Comparison of ENCODE assay signal across 28 cellular contexts in the genomic region with DNA sequence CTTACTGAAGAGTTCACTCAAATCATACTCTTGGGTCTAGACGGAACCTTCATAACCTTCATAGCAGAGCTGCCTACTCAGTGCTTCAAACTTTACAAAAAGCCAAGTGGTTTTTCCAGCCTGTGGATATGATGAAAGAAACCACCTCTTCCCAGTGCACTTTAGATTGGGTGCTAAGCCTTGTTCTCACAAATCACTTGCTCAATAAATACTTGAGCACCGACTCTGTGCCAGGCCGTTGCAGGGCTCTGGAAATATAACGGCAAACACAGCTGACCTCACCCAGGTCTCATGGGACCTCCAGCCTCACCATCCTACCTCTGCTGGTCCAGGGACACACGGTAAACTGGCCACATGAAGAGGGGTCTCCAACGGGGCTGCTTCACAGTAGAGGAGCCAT. TPM values are rescaled to one million over a fixed set of nuclear protein-coding genes. Genes with fewer than 3 reads are reported as not detected.
DNase-seq lines count a peak whose midpoint lies in the region; ATAC-seq and TF ChIP-seq lines count a peak whose summit lies in the region.
"Had no signal": no experiment of that assay in that cellular context is flagged by ENCODE, and none has a peak within 500 bp of the region (broad histone marks: within the 10 kb centered on the region; RNA-seq: fewer than 3 reads in every experiment).

No MANE protein-coding gene starts in this region.

- H3K4me2 ChIP-seq in smooth muscle cell: peak overlapping the region; percentile 31
- H3K4me2 ChIP-seq: GM23338, SK-N-SH had no signal

- ATAC-seq in left ventricle myocardium superior (no peak), HG02642 (IDR thresholded peaks at IDR 0.05; ENCODE audit: poor library complexity, unreplicated experiment) (no peak)
- ATAC-seq: GM23338, HepG2, left lobe of liver had no signal

- DNase-seq in left ventricle myocardium inferior (no peak), left ventricle myocardium superior (no peak), smooth muscle cell (lab: John Stamatoyannopoulos, UW; ENCODE audit: unreplicated experiment) (no peak), anterior cingulate cortex (lab: John Stamatoyannopoulos, UW) (no peak), NCI-H446 (lab: John Stamatoyannopoulos, UW) (no peak), hepatic stellate cell (ENCODE audit: low spot score) (no peak)
- DNase-seq: activated B cell treated with CpG ODN at 0.5 μM for 24 hours; activated CD4-positive, alpha-beta T cell treated with anti-CD3 and anti-CD28 coated beads, Interleukin-2, amount 50 U/mL, for 1 hour; activated effector memory CD4-positive, alpha-beta T cell treated with anti-CD3 and anti-CD28 coated beads, Interleukin-2, amount 50 U/mL, for 16 hours; activated T-cell treated with anti-CD3 and anti-CD28 coated beads, Interleukin-2, amount 50 U/mL, for 24 hours; CD4-positive, CD25-positive, alpha-beta regulatory T cell; foreskin melanocyte; Karpas-422; NCI-H1417; NCI-H526; OCI-M1; retina; SK-N-SH; stimulated activated CD8-positive, alpha-beta memory T cell treated with anti-CD3 and anti-CD28 coated beads, Interleukin-4, amount 100 ng/mL, for 48 hours had no signal

- no peak overlapping the region for H2AFZ ChIP-seq in smooth muscle cell (ENCODE audit: low read depth)
- H2AFZ ChIP-seq: GM23338 had no signal

- H4K20me1 ChIP-seq in smooth muscle cell (ENCODE audit: low read depth): no peaks in the 10 kb centered on the region

- H3K79me2 ChIP-seq in smooth muscle cell (ENCODE audit: low read depth): no peaks in the 10 kb centered on the region

- peaks cover 20% of the 10 kb centered on the region for H3F3A ChIP-seq in smooth muscle cell (ENCODE audit: low read depth)

- H3K36me3 ChIP-seq in left ventricle myocardium inferior: no peaks in the 10 kb centered on the region
- no peaks in the 10 kb centered on the region for H3K36me3 ChIP-seq in muscle layer of colon (ENCODE audit: insufficient read depth, low read length)
- H3K36me3 ChIP-seq in smooth muscle cell (ENCODE audit: low read depth): no peaks in the 10 kb centered on the region
- H3K36me3 ChIP-seq: esophagus muscularis mucosa, tibial artery had no signal

- H3K27ac ChIP-seq in left ventricle myocardium inferior (replicated peaks): peak overlapping the region; percentile 87
- H3K27ac ChIP-seq in muscle layer of colon (ENCODE audit: low read depth, low read length): peak overlapping the region; percentile 59
- peak overlapping the region; percentile 93 for H3K27ac ChIP-seq in smooth muscle cell (ENCODE audit: low read depth)
- H3K27ac ChIP-seq: RWPE1, tibial artery had no signal

- no peaks in the 10 kb centered on the region for H3K9me3 ChIP-seq in left ventricle myocardium inferior (replicated peaks)
- no peaks in the 10 kb centered on the region for H3K9me3 ChIP-seq in muscle layer of colon (ENCODE audit: low read length)
- H3K9me3 ChIP-seq in smooth muscle cell (replicated peaks; ENCODE audit: low read depth): no peaks in the 10 kb centered on the region
- H3K9me3 ChIP-seq: esophagus muscularis mucosa, mucosa of descending colon, SK-N-SH, tibial artery had no signal

- H3K27me3 ChIP-seq in left ventricle myocardium inferior (ENCODE audit: low read depth) (no peaks in the 10 kb centered on the region), muscle layer of colon (ENCODE audit: control insufficient read depth in 1 of 2, insufficient read depth in 2 of 2, low read length in 2 of 2) (no peaks in the 10 kb centered on the region), smooth muscle cell (ENCODE audit: low read depth) (no peaks in the 10 kb centered on the region)
- H3K27me3 ChIP-seq: esophagus muscularis mucosa, tibial artery had no signal

- H3K4me3 ChIP-seq in left ventricle myocardium inferior: no peak overlapping the region
- H3K4me3 ChIP-seq in muscle layer of colon (ENCODE audit: low read depth in 1 of 2, low read length in 2 of 2): no peak overlapping the region
- H3K4me3 ChIP-seq in smooth muscle cell: no peak overlapping the region
- H3K4me3 ChIP-seq: esophagus muscularis mucosa, GM23338, mucosa of descending colon, tibial artery had no signal

- 47% methylated on average over 6 of the region's 6 CpGs for WGBS in smooth muscle cell (ENCODE audit: low lambda C conversion rate)

- H3K4me1 ChIP-seq in left ventricle myocardium inferior: peaks cover 45% of the 10 kb centered on the region
- peaks cover 48% of the 10 kb centered on the region for H3K4me1 ChIP-seq in muscle layer of colon (ENCODE audit: insufficient read depth, low read length)
- no peaks in the 10 kb centered on the region for H3K4me1 ChIP-seq in smooth muscle cell (ENCODE audit: low read depth)

- H3K9ac ChIP-seq in muscle layer of colon (ENCODE audit: low read length) (no peak overlapping the region), smooth muscle cell (ENCODE audit: low read depth) (peak overlapping the region; percentile 75)
- H3K9ac ChIP-seq: SK-N-SH had no signal

- no peak for TF ChIP-seq CTCF in left ventricle myocardium inferior (IDR thresholded peaks at IDR 0.05; ENCODE audit: borderline replicate concordance)
- TF ChIP-seq CTCF in smooth muscle cell (IDR thresholded peaks at IDR 0.05; ENCODE audit: borderline replicate concordance, insufficient read depth, poor library complexity, severe bottlenecking): no peak

- intact Hi-C loops in left ventricle myocardium inferior (cut with micrococcal nuclease): no loop called here
- intact Hi-C loops in left ventricle myocardium superior (cut with micrococcal nuclease): loop anchor here (10.0 kb wide), 1 partner anchor 167 kb away; a partner anchor contains a TSS

RNA-seq across cellular contexts. Expression of a gene that starts 35.7 kb away (rescaled TPM):
- total RNA-seq in left ventricle myocardium inferior: 1.4 TPM
- 1.4 TPM for total RNA-seq in left ventricle myocardium superior
- total RNA-seq in smooth muscle cell: 0.45 and 1.4 TPM in 2 replicates
- 4.2 and 4.3 TPM in 2 replicates for polyA plus RNA-seq in smooth muscle cell
